In genomic region chr6:145904391-145904790, GRCh38 we compare ENCODE assay signal across 10 cellular contexts. TPM values are rescaled to one million over a fixed set of nuclear protein-coding genes. Genes with fewer than 3 reads are reported as not detected.
DNase-seq lines count a peak whose midpoint lies in the region; ATAC-seq lines count a peak whose summit lies in the region.
"Had no signal": no experiment of that assay in that cellular context is flagged by ENCODE, and none has a peak within 500 bp of the region (broad histone marks: within the 10 kb centered on the region; RNA-seq: fewer than 3 reads in every experiment).

No MANE protein-coding gene starts in this region.

- intact Hi-C loops in right cardiac atrium (cut with DNase I) = no loop called here

- WGBS in right cardiac atrium = 61% methylated on average over 4 of the region's 4 CpGs

- H3K4me1 ChIP-seq in right cardiac atrium (ENCODE audit: control insufficient read depth, insufficient read depth, low read length) = peaks cover 3% of the 10 kb centered on the region
- H3K4me1 ChIP-seq: upper lobe of right lung had no signal

- no peak for DNase-seq in immature natural killer cell
- no peak for DNase-seq in NCI-H2171 (lab: John Stamatoyannopoulos, UW)
- DNase-seq in right cardiac atrium = no peak
- DNase-seq: NCI-H524 treated with DMSO at 0.1 percent for 48 hours, upper lobe of right lung had no signal

- H3K9me3 ChIP-seq in right cardiac atrium (ENCODE audit: control insufficient read depth, low read length) = no peaks in the 10 kb centered on the region
- H3K9me3 ChIP-seq: ascending aorta, upper lobe of right lung had no signal

- H3K27ac ChIP-seq in right cardiac atrium (ENCODE audit: low read length) = no peak overlapping the region
- H3K27ac ChIP-seq: ascending aorta, upper lobe of right lung had no signal

- no peaks in the 10 kb centered on the region for H3K27me3 ChIP-seq in right cardiac atrium (ENCODE audit: control insufficient read depth, insufficient read depth)
- H3K27me3 ChIP-seq: ascending aorta, upper lobe of right lung had no signal

- no peak overlapping the region for H3K4me3 ChIP-seq in right cardiac atrium (ENCODE audit: low read length)
- H3K4me3 ChIP-seq: ascending aorta, upper lobe of right lung had no signal

- peak overlapping the region in 1 of 5 donors; percentile 10 for H3K4me3 Mint-ChIP-seq in immature natural killer cell

- peaks cover 38 to 58% (median 57%) of the 10 kb centered on the region in 3 donors for H3K36me3 Mint-ChIP-seq in immature natural killer cell

- H3K27me3 Mint-ChIP-seq in immature natural killer cell (ENCODE audit: low read depth in 3 of 3) = peaks cover 0 to 4% (median 0%) of the 10 kb centered on the region in 3 donors

- peaks cover 0 to 3% (median 0%) of the 10 kb centered on the region in 6 donors for H3K9me3 Mint-ChIP-seq in immature natural killer cell

- ATAC-seq in GM18520 (IDR thresholded peaks at IDR 0.05; ENCODE audit: unreplicated experiment) (peak; percentile 60), GM21515 (IDR thresholded peaks at IDR 0.05; ENCODE audit: unreplicated experiment) (peak; percentile 77), HG03439 (IDR thresholded peaks at IDR 0.05; ENCODE audit: unreplicated experiment) (peak; percentile 56), HG03571 (IDR thresholded peaks at IDR 0.05; ENCODE audit: unreplicated experiment) (no peak), right cardiac atrium (no peak)

- peak overlapping the region in 5 of 6 donors; percentile 3 to 77 (median 36) for H3K27ac Mint-ChIP-seq in immature natural killer cell

- peaks cover 10 to 24% of the 10 kb centered on the region in 2 donors for H3K4me1 Mint-ChIP-seq in immature natural killer cell

RNA-seq across cellular contexts. Expression of gene SHPRH, which starts 59.8 kb away (rescaled TPM):
- polyA plus RNA-seq in immature natural killer cell (1 to 10 TPM; 3.1 to 9.9 (median 4.6) TPM), right cardiac atrium (3.5 TPM)
- total RNA-seq in right cardiac atrium = 10 to 100 TPM; 11.9 to 15.1 (median 13.7) TPM

Comparison
In these comparisons a context has a peak if more than half of its experiments do, and no peak if none do; other contexts are left out.
1. ATAC-seq: peak in GM18520 (single experiment), GM21515 (single experiment) and HG03439 (single experiment); none in HG03571 (single experiment) and right cardiac atrium (0 of 2).